ENCODE assay signal across 8 cellular contexts in genomic region chr10:7787857-7788639, GRCh38. TPM values are rescaled to one million over a fixed set of nuclear protein-coding genes. Genes with fewer than 3 reads are reported as not detected.
DNase-seq lines count a peak whose midpoint lies in the region; ATAC-seq and TF ChIP-seq lines count a peak whose summit lies in the region.

Gene ATP5F1C, plus strand, starts transcription at chr10:7788177. Its CDS starts 31 bp downstream, at chr10:7788208.
Gene KIN, minus strand, starts transcription at chr10:7787993. Its CDS starts 60 bp downstream, at chr10:7787933.

- TF ChIP-seq CTCF in GM12865 (IDR thresholded peaks at IDR 0.05; ENCODE audit: insufficient read depth, low read depth, low read length, missing control alignments) (no peak), upper lobe of right lung (IDR thresholded peaks at IDR 0.05) (no peak)

- peak within 1 kb of the TSS; percentile 99 for H3K4me3 ChIP-seq in GM12865 (ENCODE audit: low read depth, low read length)
- H3K4me3 ChIP-seq in upper lobe of right lung = peak within 1 kb of the TSS; percentile 94

- H3K36me3 ChIP-seq in upper lobe of right lung = no peaks in the 10 kb centered on the region

- DNase-seq in GM12865 (ENCODE audit: low read depth) (peak; percentile 98), NCI-H128 (lab: John Stamatoyannopoulos, UW; ENCODE audit: unreplicated experiment) (peak; percentile 84), SW 1271 (lab: John Stamatoyannopoulos, UW) (peak; percentile 71 to 92), cardiac septum (ENCODE audit: low spot score) (peak; percentile 98), pons (ENCODE audit: low spot score) (peak; percentile 98), upper lobe of right lung (peak; percentile 99)
- peak; percentile 97 for DNase-seq in activated naive CD8-positive, alpha-beta T cell treated with anti-CD3 and anti-CD28 coated beads, Interleukin-2, amount 50 U/mL, for 16 hours (ENCODE audit: low read depth, low spot score)

- H3K9me3 ChIP-seq in upper lobe of right lung = no peaks in the 10 kb centered on the region

- peaks cover 22% of the 10 kb centered on the region for H3K4me1 ChIP-seq in upper lobe of right lung

- peak; percentile 94 for ATAC-seq in HG02678 (IDR thresholded peaks at IDR 0.05; ENCODE audit: unreplicated experiment)
- ATAC-seq in upper lobe of right lung = peak; percentile 99

- intact Hi-C loops in cardiac septum (cut with DNase I) (loop anchor here (2.0 kb wide), 1 partner anchor 31 kb away; the partner anchor contains the start of gene TAF3), upper lobe of right lung (cut with DNase I) (no loop called here)

- no peaks in the 10 kb centered on the region for H3K27me3 ChIP-seq in upper lobe of right lung

- H3K27ac ChIP-seq in upper lobe of right lung = peak within 1 kb of the TSS; percentile 90

RNA-seq across cellular contexts. Expression of gene ATP5F1C, which starts in this region (rescaled TPM):
- 570 TPM for total RNA-seq in cardiac septum
- total RNA-seq in upper lobe of right lung = 163 TPM

RNA-seq across cellular contexts. Expression of gene KIN, which starts in this region (rescaled TPM):
- 7.5 TPM for total RNA-seq in cardiac septum
- total RNA-seq in upper lobe of right lung = 11.9 TPM

Comparison
In these comparisons a context has a peak if more than half of its experiments do, and no peak if none do; other contexts are left out.
1. Peak in every context shown above with its lines: DNase-seq, ATAC-seq, H3K4me3 ChIP-seq and H3K27ac ChIP-seq.